In genomic region chr10:68938884-68939283, GRCh38 we compare ENCODE assay signal across 21 cellular contexts. TPM values are rescaled to one million over a fixed set of nuclear protein-coding genes. Genes with fewer than 3 reads are reported as not detected.
DNase-seq lines count a peak whose midpoint lies in the region; ATAC-seq and TF ChIP-seq lines count a peak whose summit lies in the region.
"Had no signal": no experiment of that assay in that cellular context is flagged by ENCODE, and none has a peak within 500 bp of the region (broad histone marks: within the 10 kb centered on the region; RNA-seq: fewer than 3 reads in every experiment).

No MANE protein-coding gene starts in this region.

- no peaks in the 10 kb centered on the region for H3K9me3 Mint-ChIP-seq in activated naive CD8-positive, alpha-beta T cell treated with anti-CD3 and anti-CD28 coated beads, Interleukin-2, amount 10 ng/mL, durations not matched to agents 7 days and 5 days
- H3K9me3 Mint-ChIP-seq in activated naive CD8-positive, alpha-beta T cell treated with anti-CD3 and anti-CD28 coated beads, Interleukin-2, amount 50 U/mL, for 24 hours: no peaks in the 10 kb centered on the region
- no peaks in the 10 kb centered on the region for H3K9me3 Mint-ChIP-seq in chondrocyte (ENCODE audit: low read depth)
- no peaks in the 10 kb centered on the region for H3K9me3 Mint-ChIP-seq in stimulated activated naive CD8-positive, alpha-beta T cell treated with anti-CD3 and anti-CD28 coated beads, Interleukin-15, amount 100 ng/mL, for 72 hours
- H3K9me3 Mint-ChIP-seq: CD4-positive, alpha-beta memory T cell; H9; HFFc6 had no signal

- DNase-seq in activated naive CD8-positive, alpha-beta T cell treated with anti-CD3 and anti-CD28 coated beads, Interleukin-2, amount 10 ng/mL, durations not matched to agents 7 days and 5 days: no peak
- no peak for DNase-seq in activated naive CD8-positive, alpha-beta T cell treated with anti-CD3 and anti-CD28 coated beads, Interleukin-2, amount 50 U/mL, for 24 hours
- no peak for DNase-seq in T-helper 17 cell
- DNase-seq in chondrocyte (ENCODE audit: low spot score): no peak
- DNase-seq in stimulated activated naive CD8-positive, alpha-beta T cell treated with anti-CD3 and anti-CD28 coated beads, Interleukin-15, amount 100 ng/mL, for 72 hours: no peak
- no peak for DNase-seq in stimulated activated CD8-positive, alpha-beta memory T cell treated with anti-CD3 and anti-CD28 coated beads, Interleukin-4, amount 100 ng/mL, for 48 hours
- DNase-seq: Caco-2; CD4-positive, alpha-beta memory T cell; DMS 273 treated with DMSO at 0.1 percent for 48 hours; DMS79 treated with DMSO at 0.1 percent for 48 hours; H9; HFFc6; NCI-H1092 treated with DMSO at 0.1 percent for 48 hours; NCI-H1436 treated with DMSO at 0.1 percent for 48 hours; NCI-H1930; NCI-H2227 treated with DMSO at 0.1 percent for 48 hours; NCI-H510A treated with DMSO at 0.1 percent for 48 hours; NCI-H748 treated with DMSO at 0.1 percent for 48 hours; SIG-M5 had no signal

- no peaks in the 10 kb centered on the region for H3K27me3 Mint-ChIP-seq in activated naive CD8-positive, alpha-beta T cell treated with anti-CD3 and anti-CD28 coated beads, Interleukin-2, amount 10 ng/mL, durations not matched to agents 7 days and 5 days
- no peaks in the 10 kb centered on the region for H3K27me3 Mint-ChIP-seq in activated naive CD8-positive, alpha-beta T cell treated with anti-CD3 and anti-CD28 coated beads, Interleukin-2, amount 50 U/mL, for 24 hours
- no peaks in the 10 kb centered on the region for H3K27me3 Mint-ChIP-seq in T-helper 17 cell
- H3K27me3 Mint-ChIP-seq in chondrocyte (ENCODE audit: low read depth): no peaks in the 10 kb centered on the region
- H3K27me3 Mint-ChIP-seq in stimulated activated naive CD8-positive, alpha-beta T cell treated with anti-CD3 and anti-CD28 coated beads, Interleukin-15, amount 100 ng/mL, for 72 hours: no peaks in the 10 kb centered on the region
- H3K27me3 Mint-ChIP-seq: CD4-positive, alpha-beta memory T cell had no signal

- no peak overlapping the region for H3K4me3 Mint-ChIP-seq in activated naive CD8-positive, alpha-beta T cell treated with anti-CD3 and anti-CD28 coated beads, Interleukin-2, amount 10 ng/mL, durations not matched to agents 7 days and 5 days
- no peak overlapping the region for H3K4me3 Mint-ChIP-seq in activated naive CD8-positive, alpha-beta T cell treated with anti-CD3 and anti-CD28 coated beads, Interleukin-2, amount 50 U/mL, for 24 hours
- no peak overlapping the region for H3K4me3 Mint-ChIP-seq in T-helper 17 cell
- no peak overlapping the region for H3K4me3 Mint-ChIP-seq in chondrocyte (ENCODE audit: unreplicated experiment)
- no peak overlapping the region for H3K4me3 Mint-ChIP-seq in stimulated activated naive CD8-positive, alpha-beta T cell treated with anti-CD3 and anti-CD28 coated beads, Interleukin-15, amount 100 ng/mL, for 72 hours
- H3K4me3 Mint-ChIP-seq: CD4-positive, alpha-beta memory T cell; H9; HFFc6 had no signal

- H3K9me3 ChIP-seq in T-helper 17 cell (ENCODE audit: control insufficient read depth, low read length, poor library complexity, severe bottlenecking): no peaks in the 10 kb centered on the region
- H3K9me3 ChIP-seq: BLaER1 treated with 17β-estradiol and CSF1 and Interleukin-3, amounts not matched to agents 10 nM and 100 nM; Caco-2 had no signal

- no peak for TF ChIP-seq CTCF in chondrocyte (IDR thresholded peaks at IDR 0.05)

- H3K36me3 Mint-ChIP-seq in activated naive CD8-positive, alpha-beta T cell treated with anti-CD3 and anti-CD28 coated beads, Interleukin-2, amount 10 ng/mL, durations not matched to agents 7 days and 5 days: peaks cover 16% of the 10 kb centered on the region
- peaks cover 47% of the 10 kb centered on the region for H3K36me3 Mint-ChIP-seq in activated naive CD8-positive, alpha-beta T cell treated with anti-CD3 and anti-CD28 coated beads, Interleukin-2, amount 50 U/mL, for 24 hours (ENCODE audit: low read depth)
- H3K36me3 Mint-ChIP-seq in T-helper 17 cell (ENCODE audit: low read depth): peaks cover 8% of the 10 kb centered on the region
- H3K36me3 Mint-ChIP-seq in chondrocyte (ENCODE audit: low read depth): peaks cover 19% of the 10 kb centered on the region

- peak overlapping the region; percentile 5 for H3K27ac Mint-ChIP-seq in activated naive CD8-positive, alpha-beta T cell treated with anti-CD3 and anti-CD28 coated beads, Interleukin-2, amount 10 ng/mL, durations not matched to agents 7 days and 5 days
- no peak overlapping the region for H3K27ac Mint-ChIP-seq in activated naive CD8-positive, alpha-beta T cell treated with anti-CD3 and anti-CD28 coated beads, Interleukin-2, amount 50 U/mL, for 24 hours
- H3K27ac Mint-ChIP-seq in T-helper 17 cell (peak overlapping the region; percentile 69), chondrocyte (ENCODE audit: unreplicated experiment) (peak overlapping the region; percentile 69)
- peak overlapping the region; percentile 13 to 67 for H3K27ac Mint-ChIP-seq in stimulated activated naive CD8-positive, alpha-beta T cell treated with anti-CD3 and anti-CD28 coated beads, Interleukin-15, amount 100 ng/mL, for 72 hours
- H3K27ac Mint-ChIP-seq: HFFc6 had no signal

- POLR2A ChIA-PET in activated naive CD8-positive, alpha-beta T cell treated with anti-CD3 and anti-CD28 coated beads, Interleukin-2, amount 10 ng/mL, durations not matched to agents 7 days and 5 days (lab: Charles Lee): interaction anchor here (0.6 kb wide), 1 partner anchor 14 kb away, joined by 4 read pairs; no protein-coding TSS in a partner anchor

- H3K4me1 Mint-ChIP-seq in activated naive CD8-positive, alpha-beta T cell treated with anti-CD3 and anti-CD28 coated beads, Interleukin-2, amount 10 ng/mL, durations not matched to agents 7 days and 5 days: peaks cover 5% of the 10 kb centered on the region
- H3K4me1 Mint-ChIP-seq in activated naive CD8-positive, alpha-beta T cell treated with anti-CD3 and anti-CD28 coated beads, Interleukin-2, amount 50 U/mL, for 24 hours: peaks cover 17% of the 10 kb centered on the region
- H3K4me1 Mint-ChIP-seq in T-helper 17 cell: no peaks in the 10 kb centered on the region
- H3K4me1 Mint-ChIP-seq in chondrocyte (ENCODE audit: low read depth): no peaks in the 10 kb centered on the region
- H3K4me1 Mint-ChIP-seq in stimulated activated naive CD8-positive, alpha-beta T cell treated with anti-CD3 and anti-CD28 coated beads, Interleukin-15, amount 100 ng/mL, for 72 hours: peaks cover 5% of the 10 kb centered on the region
- H3K4me1 Mint-ChIP-seq: H9 had no signal

- no peak for ATAC-seq in activated naive CD8-positive, alpha-beta T cell treated with anti-CD3 and anti-CD28 coated beads, Interleukin-2, amount 10 ng/mL, durations not matched to agents 7 days and 5 days (ENCODE audit: low read depth)
- ATAC-seq in activated naive CD8-positive, alpha-beta T cell treated with anti-CD3 and anti-CD28 coated beads, Interleukin-2, amount 50 U/mL, for 24 hours: no peak
- ATAC-seq in T-helper 17 cell (no peak), GM19452 (IDR thresholded peaks at IDR 0.05; ENCODE audit: unreplicated experiment) (no peak)
- ATAC-seq in stimulated activated naive CD8-positive, alpha-beta T cell treated with anti-CD3 and anti-CD28 coated beads, Interleukin-15, amount 100 ng/mL, for 72 hours: no peak

RNA-seq across cellular contexts. Expression of gene DDX21, which starts 17.1 kb away (rescaled TPM):
- total RNA-seq in activated naive CD8-positive, alpha-beta T cell treated with anti-CD3 and anti-CD28 coated beads, Interleukin-2, amount 10 ng/mL, durations not matched to agents 7 days and 5 days: 10 to 100 TPM; 63.8 to 65.1 TPM
- total RNA-seq in T-helper 17 cell (100 to 1,000 TPM; 130 to 134 TPM), chondrocyte (52.9 to 58.5 TPM (median 55.8 TPM) in 3 replicates)

RNA-seq across cellular contexts. Expression of gene DDX50, which starts 37.8 kb away (rescaled TPM):
- total RNA-seq in activated naive CD8-positive, alpha-beta T cell treated with anti-CD3 and anti-CD28 coated beads, Interleukin-2, amount 10 ng/mL, durations not matched to agents 7 days and 5 days: 10 to 100 TPM; 49.3 to 51.4 TPM
- total RNA-seq in T-helper 17 cell: 10 to 100 TPM; 37.6 to 40.8 TPM
- 34.7 to 37.9 TPM (median 35.9 TPM) in 3 replicates for total RNA-seq in chondrocyte

RNA-seq across cellular contexts. Expression of gene KIFBP, which starts 49.7 kb away (rescaled TPM):
- 10 to 100 TPM; 13.7 TPM for total RNA-seq in activated naive CD8-positive, alpha-beta T cell treated with anti-CD3 and anti-CD28 coated beads, Interleukin-2, amount 10 ng/mL, durations not matched to agents 7 days and 5 days
- total RNA-seq in T-helper 17 cell: 1 to 10 TPM; 4.6 to 5.5 TPM
- 40.0 to 43.3 TPM (median 43.2 TPM) in 3 replicates for total RNA-seq in chondrocyte
